ENCODE assay signal across 8 cellular contexts in the genomic region with DNA sequence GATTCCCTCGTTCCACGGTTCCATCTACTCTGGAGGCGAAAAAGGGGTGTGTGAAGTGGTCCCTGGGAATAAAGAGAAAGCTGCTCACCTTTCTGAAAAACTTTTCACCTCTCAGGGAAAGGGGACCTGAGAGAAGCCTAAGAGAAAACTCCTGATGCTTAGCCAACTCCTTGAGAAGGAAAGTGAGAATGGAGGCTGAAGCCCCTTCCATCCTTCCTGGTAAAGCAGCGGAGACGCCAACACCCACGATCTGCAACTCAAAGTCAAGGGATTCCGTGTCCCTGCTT.
DNase-seq lines count a peak whose midpoint lies in the region; ATAC-seq, FAIRE-seq and TF ChIP-seq lines count a peak whose summit lies in the region.

No MANE protein-coding gene starts in this region.

- H3K4me1 ChIP-seq in iPS-15b (ENCODE audit: control insufficient read depth, insufficient read depth, low read length): peaks cover 19% of the 10 kb centered on the region

- peak overlapping the region; percentile 99 for H3K27ac Mint-ChIP-seq in activated T-helper 17 cell treated with anti-CD3 and anti-CD28 coated beads, Interleukin-2, amount 50 U/mL, for 72 hours
- peak overlapping the region; percentile 98 for H3K27ac Mint-ChIP-seq in stimulated activated effector memory CD8-positive, alpha-beta T cell treated with anti-CD3 and anti-CD28 coated beads, Interleukin-12 subunit alpha, Interleukin-12 subunit beta, amount 100 ng/mL, for 72 hours

- TF ChIP-seq CTCF in HL-60 (IDR thresholded peaks at IDR 0.05; ENCODE audit: insufficient read depth, low read length) (no peak), D721Med (IDR thresholded peaks at IDR 0.05; ENCODE audit: insufficient read depth, missing control alignments) (no peak)

- no peak for ATAC-seq in activated T-helper 17 cell treated with anti-CD3 and anti-CD28 coated beads, Interleukin-2, amount 50 U/mL, for 72 hours (replicated peaks)
- ATAC-seq in stimulated activated effector memory CD8-positive, alpha-beta T cell treated with anti-CD3 and anti-CD28 coated beads, Interleukin-12 subunit alpha, Interleukin-12 subunit beta, amount 100 ng/mL, for 72 hours: no peak
- ATAC-seq in HG03521 (IDR thresholded peaks at IDR 0.05; ENCODE audit: unreplicated experiment) (no peak), GM18858 (IDR thresholded peaks at IDR 0.05; ENCODE audit: unreplicated experiment) (no peak)

- H3K4me3 ChIP-seq in HL-60 (replicated peaks; ENCODE audit: insufficient read depth, low read length) (peak overlapping the region; percentile 58), iPS-15b (ENCODE audit: low read depth, low read length) (peak overlapping the region; percentile 62)

- peak overlapping the region; percentile 86 for H3K4me3 Mint-ChIP-seq in activated T-helper 17 cell treated with anti-CD3 and anti-CD28 coated beads, Interleukin-2, amount 50 U/mL, for 72 hours
- H3K4me3 Mint-ChIP-seq in stimulated activated effector memory CD8-positive, alpha-beta T cell treated with anti-CD3 and anti-CD28 coated beads, Interleukin-12 subunit alpha, Interleukin-12 subunit beta, amount 100 ng/mL, for 72 hours: peak overlapping the region; percentile 72

- H3K9me3 ChIP-seq in iPS-15b (ENCODE audit: control insufficient read depth, insufficient read depth, low read length): no peaks in the 10 kb centered on the region

- H3K9ac ChIP-seq in iPS-15b (ENCODE audit: low read depth, low read length): no peak overlapping the region

- H3K27me3 ChIP-seq in HL-60 (ENCODE audit: insufficient read depth, poor library complexity, severe bottlenecking): no peaks in the 10 kb centered on the region
- H3K27me3 ChIP-seq in iPS-15b (ENCODE audit: control insufficient read depth, insufficient read depth, low read length): peaks cover 34% of the 10 kb centered on the region

- H3K27me3 Mint-ChIP-seq in activated T-helper 17 cell treated with anti-CD3 and anti-CD28 coated beads, Interleukin-2, amount 50 U/mL, for 72 hours: no peaks in the 10 kb centered on the region

- DNase-seq in HL-60 (ENCODE audit: low read depth in 1 of 2, low spot score in 1 of 2) (no peak), DMS 273 (lab: John Stamatoyannopoulos, UW; ENCODE audit: unreplicated experiment) (no peak), D721Med (ENCODE audit: insufficient read length, low spot score) (no peak)
- DNase-seq in stimulated activated effector memory CD8-positive, alpha-beta T cell treated with anti-CD3 and anti-CD28 coated beads, Interleukin-12 subunit alpha, Interleukin-12 subunit beta, amount 100 ng/mL, for 72 hours (ENCODE audit: low spot score in 2 of 2): no peak

- FAIRE-seq in D721Med (lab: Jason Lieb, UNC): no peak

- H3K36me3 Mint-ChIP-seq in activated T-helper 17 cell treated with anti-CD3 and anti-CD28 coated beads, Interleukin-2, amount 50 U/mL, for 72 hours (ENCODE audit: low read depth): peaks cover 89% of the 10 kb centered on the region
- peaks cover 96% of the 10 kb centered on the region for H3K36me3 Mint-ChIP-seq in stimulated activated effector memory CD8-positive, alpha-beta T cell treated with anti-CD3 and anti-CD28 coated beads, Interleukin-12 subunit alpha, Interleukin-12 subunit beta, amount 100 ng/mL, for 72 hours

- H3K4me1 Mint-ChIP-seq in activated T-helper 17 cell treated with anti-CD3 and anti-CD28 coated beads, Interleukin-2, amount 50 U/mL, for 72 hours: peaks cover 36% of the 10 kb centered on the region
- peaks cover 52% of the 10 kb centered on the region for H3K4me1 Mint-ChIP-seq in stimulated activated effector memory CD8-positive, alpha-beta T cell treated with anti-CD3 and anti-CD28 coated beads, Interleukin-12 subunit alpha, Interleukin-12 subunit beta, amount 100 ng/mL, for 72 hours

- H3K36me3 ChIP-seq in iPS-15b (ENCODE audit: control insufficient read depth, insufficient read depth, low read length): no peaks in the 10 kb centered on the region

- no peaks in the 10 kb centered on the region for H3K9me3 Mint-ChIP-seq in activated T-helper 17 cell treated with anti-CD3 and anti-CD28 coated beads, Interleukin-2, amount 50 U/mL, for 72 hours
- H3K9me3 Mint-ChIP-seq in stimulated activated effector memory CD8-positive, alpha-beta T cell treated with anti-CD3 and anti-CD28 coated beads, Interleukin-12 subunit alpha, Interleukin-12 subunit beta, amount 100 ng/mL, for 72 hours: no peaks in the 10 kb centered on the region

- peak overlapping the region; percentile 79 for H3K27ac ChIP-seq in HL-60 (replicated peaks)
